ENCODE assay signal across 15 cellular contexts in the genomic region with DNA sequence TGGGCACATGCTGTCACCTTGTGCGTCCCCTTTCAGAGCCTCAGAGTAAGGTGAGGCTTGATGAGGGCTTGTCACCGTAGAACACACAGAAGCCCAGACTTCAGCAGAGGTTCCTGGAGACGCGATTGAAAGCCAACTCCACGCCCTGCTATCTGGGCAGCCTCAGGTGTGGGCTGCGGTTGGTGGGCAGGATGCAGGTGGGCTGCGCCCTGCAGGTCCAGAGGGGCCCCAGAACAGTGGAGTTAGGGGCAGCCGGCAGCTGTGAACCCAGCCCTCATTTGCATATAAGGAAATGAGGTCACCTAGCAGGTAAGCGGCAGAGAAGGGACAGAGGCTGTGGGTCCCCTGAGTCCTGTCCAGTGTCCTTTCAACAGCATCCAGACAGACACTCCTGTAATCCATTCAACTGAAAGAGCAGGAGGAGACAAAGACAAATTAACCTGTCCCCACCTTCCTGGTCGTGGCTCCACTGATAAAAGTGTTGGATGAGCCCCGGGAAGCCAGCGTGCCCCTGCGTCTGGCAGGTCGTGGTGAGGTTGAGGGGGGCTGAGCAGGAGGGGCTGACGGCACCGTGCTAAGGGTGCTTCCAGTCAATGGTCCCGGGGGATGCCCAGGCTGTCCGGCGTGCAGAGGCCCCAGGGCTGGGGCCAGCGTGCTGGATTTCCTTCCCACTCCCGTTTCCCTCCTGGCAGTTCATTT. TPM values are rescaled to one million over a fixed set of nuclear protein-coding genes. Genes with fewer than 3 reads are reported as not detected.
A peak's percentile ranks its signal among the peaks of the same experiment; 100 is the strongest.
DNase-seq lines count a peak whose midpoint lies in the region; ATAC-seq and TF ChIP-seq lines count a peak whose summit lies in the region.
"Had no signal": no experiment of that assay in that cellular context is flagged by ENCODE, and none has a peak within 500 bp of the region (broad histone marks: within the 10 kb centered on the region; RNA-seq: fewer than 3 reads in every experiment).

No MANE protein-coding gene starts in this region.

- intact Hi-C loops in HCT116 (cut with micrococcal nuclease) = no loop called here

- ATAC-seq in HCT116 = no peak
- peak; percentile 40 for ATAC-seq in activated naive CD8-positive, alpha-beta T cell treated with anti-CD3 and anti-CD28 coated beads, Interleukin-2, amount 10 ng/mL, durations not matched to agents 7 days and 5 days (ENCODE audit: low read depth)
- ATAC-seq in memory B cell (ENCODE audit: low read depth) = peak; percentile 63
- ATAC-seq in HG03565 (IDR thresholded peaks at IDR 0.05; ENCODE audit: unreplicated experiment) = no peak
- no peak for ATAC-seq in omental fat pad (ENCODE audit: low FRiP score)
- ATAC-seq: gastroesophageal sphincter had no signal

- H3K4me1 Mint-ChIP-seq in activated naive CD8-positive, alpha-beta T cell treated with anti-CD3 and anti-CD28 coated beads, Interleukin-2, amount 10 ng/mL, durations not matched to agents 7 days and 5 days = peaks cover 10% of the 10 kb centered on the region
- H3K4me1 Mint-ChIP-seq in memory B cell = peaks cover 18% of the 10 kb centered on the region

- no peaks in the 10 kb centered on the region for H3K79me2 ChIP-seq in HCT116 (ENCODE audit: insufficient read depth, low read length)

- H3K9me3 Mint-ChIP-seq in activated naive CD8-positive, alpha-beta T cell treated with anti-CD3 and anti-CD28 coated beads, Interleukin-2, amount 10 ng/mL, durations not matched to agents 7 days and 5 days = no peaks in the 10 kb centered on the region
- no peaks in the 10 kb centered on the region for H3K9me3 Mint-ChIP-seq in memory B cell
- H3K9me3 Mint-ChIP-seq: activated T-helper 2 cell treated with anti-CD3 and anti-CD28 coated beads, Interferon-gamma antibody, Interleukin-2, Interleukin-4, amounts not matched to agents 10 μg/mL and 5 μg/mL and 100 μg/mL, durations not matched to agents 14 hours and 24 hours and 36 hours; natural killer cell had no signal

- peak overlapping the region; percentile 52 for H3K4me3 ChIP-seq in BLaER1
- H3K4me3 ChIP-seq in HCT116 (replicated peaks in 1 of 2; ENCODE audit: low read depth in 1 of 2, low read length in 2 of 2) = peak overlapping the region in 1 of 2 experiments; percentile 54; a peak in 1 of 4 replicates
- H3K4me3 ChIP-seq: gastroesophageal sphincter had no signal

- no peak overlapping the region for H2AFZ ChIP-seq in HCT116 (ENCODE audit: low read depth, low read length, poor library complexity, severe bottlenecking)

- no peaks in the 10 kb centered on the region for H3K9me2 ChIP-seq in HCT116 (ENCODE audit: insufficient read depth)

- H3K27ac ChIP-seq in BLaER1 = peak overlapping the region; percentile 93
- H3K27ac ChIP-seq in HCT116 (ENCODE audit: low read depth, low read length) = peak overlapping the region; percentile 97
- H3K27ac ChIP-seq: gastroesophageal sphincter, HL-60 had no signal

- H3K36me3 ChIP-seq in BLaER1 (no peaks in the 10 kb centered on the region), HCT116 (ENCODE audit: control insufficient read depth in 1 of 2, insufficient read depth in 2 of 2, low read length in 2 of 2) (no peaks in the 10 kb centered on the region)
- H3K36me3 ChIP-seq: gastroesophageal sphincter had no signal

- peak overlapping the region; percentile 98 for H3K4me2 ChIP-seq in BLaER1
- peak overlapping the region; percentile 93 for H3K4me2 ChIP-seq in HCT116 (ENCODE audit: low read length)

- no peaks in the 10 kb centered on the region for H3K9me3 ChIP-seq in BLaER1
- H3K9me3 ChIP-seq in HCT116 (ENCODE audit: control insufficient read depth in 1 of 2, insufficient read depth in 1 of 2, low read depth in 1 of 2, low read length in 2 of 2) = no peaks in the 10 kb centered on the region
- H3K9me3 ChIP-seq: gastroesophageal sphincter had no signal

- RAD21 ChIA-PET in HCT116 (lab: Charles Lee; ENCODE audit: low non-redundant PET in 1 of 2, low total read pairs in 2 of 2, uncharacterized antibody in 2 of 2, unreplicated experiment in 2 of 2) = no interaction called here

- CTCF ChIA-PET in HCT116 (lab: Charles Lee) = interaction anchor here (0.8 to 1.2 kb wide), 2 partner anchors 22 to 23 kb away, joined by 3 read pairs; no protein-coding TSS in a partner anchor

- POLR2A ChIA-PET in HCT116 (lab: Charles Lee) = interaction anchor here (3.0 to 3.6 kb wide), 2 partner anchors 12 to 16 kb away, joined by 13 to 44 read pairs; partner anchors contain the start of gene PHLDA2
- POLR2A ChIA-PET in activated naive CD8-positive, alpha-beta T cell treated with anti-CD3 and anti-CD28 coated beads, Interleukin-2, amount 10 ng/mL, durations not matched to agents 7 days and 5 days (lab: Charles Lee) = interaction anchor here (2.0 kb wide), 1 partner anchor 21 kb away, joined by 4 read pairs; no protein-coding TSS in a partner anchor

- H3K27me3 ChIP-seq in BLaER1 = no peaks in the 10 kb centered on the region
- H3K27me3 ChIP-seq in HCT116 (ENCODE audit: insufficient read depth, low read length) = no peaks in the 10 kb centered on the region

- BruUV-seq in HCT116 (replicated peaks; lab: Mats Ljungman, UMichigan) = no TSS peak

- no peak for TF ChIP-seq RAD21 in HCT116 (IDR thresholded peaks at IDR 0.05; ENCODE audit: low read depth)

- H3K4me1 ChIP-seq in BLaER1 = peaks cover 98% of the 10 kb centered on the region
- peaks cover 49 to 55% of the 10 kb centered on the region in 2 experiments for H3K4me1 ChIP-seq in HCT116 (ENCODE audit: control insufficient read depth in 1 of 2, insufficient read depth in 2 of 2, low read length in 2 of 2)

- TF ChIP-seq CTCF in HCT116 (IDR thresholded peaks at IDR 0.05 in 2 of 3, conservative IDR thresholded peaks at IDR 0.05 in 1 of 3; ENCODE audit: borderline replicate concordance in 1 of 3, insufficient read depth in 1 of 3, low read depth in 2 of 3, low read length in 2 of 3) (no peak), omental fat pad (IDR thresholded peaks at IDR 0.05) (no peak)

- no peak overlapping the region for H3K4me3 Mint-ChIP-seq in activated naive CD8-positive, alpha-beta T cell treated with anti-CD3 and anti-CD28 coated beads, Interleukin-2, amount 10 ng/mL, durations not matched to agents 7 days and 5 days
- H3K4me3 Mint-ChIP-seq in memory B cell = peak overlapping the region; percentile 46
- H3K4me3 Mint-ChIP-seq: natural killer cell had no signal

- no peak overlapping the region for H3K27ac Mint-ChIP-seq in activated naive CD8-positive, alpha-beta T cell treated with anti-CD3 and anti-CD28 coated beads, Interleukin-2, amount 10 ng/mL, durations not matched to agents 7 days and 5 days
- H3K27ac Mint-ChIP-seq in memory B cell = no peak overlapping the region
- H3K27ac Mint-ChIP-seq: activated T-helper 2 cell treated with anti-CD3 and anti-CD28 coated beads, Interferon-gamma antibody, Interleukin-2, Interleukin-4, amounts not matched to agents 10 μg/mL and 5 μg/mL and 100 μg/mL, durations not matched to agents 14 hours and 24 hours and 36 hours had no signal

- no peaks in the 10 kb centered on the region for H3K27me3 Mint-ChIP-seq in activated naive CD8-positive, alpha-beta T cell treated with anti-CD3 and anti-CD28 coated beads, Interleukin-2, amount 10 ng/mL, durations not matched to agents 7 days and 5 days
- H3K27me3 Mint-ChIP-seq in memory B cell = peaks cover 13% of the 10 kb centered on the region

- DNase-seq in HCT116 (ENCODE audit: low read depth, low spot score) = no peak
- no peak for DNase-seq in activated naive CD8-positive, alpha-beta T cell treated with anti-CD3 and anti-CD28 coated beads, Interleukin-2, amount 10 ng/mL, durations not matched to agents 7 days and 5 days
- no peak for DNase-seq in memory B cell (ENCODE audit: low spot score in 2 of 2)
- no peak for DNase-seq in GM03348 (ENCODE audit: low spot score)
- DNase-seq in NCI-H1436 treated with DMSO at 0.1 percent for 48 hours (lab: John Stamatoyannopoulos, UW) = no peak
- DNase-seq in omental fat pad (ENCODE audit: low spot score) = no peak
- DNase-seq: KG1; natural killer cell; NCI-H2171; stimulated activated CD4-positive, alpha-beta T cell treated with anti-CD3 and anti-CD28 coated beads, Interleukin-15, amount 100 ng/mL, for 24 hours had no signal

- H3K36me3 Mint-ChIP-seq in activated naive CD8-positive, alpha-beta T cell treated with anti-CD3 and anti-CD28 coated beads, Interleukin-2, amount 10 ng/mL, durations not matched to agents 7 days and 5 days = no peaks in the 10 kb centered on the region
- no peaks in the 10 kb centered on the region for H3K36me3 Mint-ChIP-seq in memory B cell
- H3K36me3 Mint-ChIP-seq: natural killer cell had no signal

- H3K9ac ChIP-seq in BLaER1 (peak overlapping the region; percentile 74), HCT116 (ENCODE audit: low read length) (peak overlapping the region; percentile 65)

- H4K20me1 ChIP-seq in BLaER1 (no peaks in the 10 kb centered on the region), HCT116 (ENCODE audit: insufficient read depth) (no peaks in the 10 kb centered on the region)

- TF ChIP-seq POLR2A in HCT116 (IDR thresholded peaks at IDR 0.05; ENCODE audit: borderline replicate concordance, extremely low read depth, insufficient read depth, insufficient read length) = no peak

TF ChIP-seq in HCT116, 20 proteins besides CTCF, POLR2A, EP300 and RAD21 (continues in another document):
- TF ChIP-seq SP1 (IDR thresholded peaks at IDR 0.05; ENCODE audit: low read depth) = no peak
- TF ChIP-seq CBX3 (IDR thresholded peaks at IDR 0.05; ENCODE audit: low read depth) = no peak
- TF ChIP-seq TCF7L2 (IDR thresholded peaks at IDR 0.05; ENCODE audit: borderline replicate concordance, extremely low read depth, insufficient read depth, insufficient read length) = no peak
- TF ChIP-seq POLR2AphosphoS5 (IDR thresholded peaks at IDR 0.05; ENCODE audit: low read depth, low read length) = no peak
- TF ChIP-seq ZFX (IDR thresholded peaks at IDR 0.05) = no peak
- TF ChIP-seq ZNF274 (IDR thresholded peaks at IDR 0.05; ENCODE audit: low read depth, low read length) = no peak
- TF ChIP-seq EGR1 (IDR thresholded peaks at IDR 0.05; ENCODE audit: low read depth) = no peak

RNA-seq across cellular contexts. Expression of gene PHLDA2, which starts 15.3 kb away (rescaled TPM):
- total RNA-seq in HCT116 (2021; ENCODE audit: unreplicated experiment) = 309 TPM
- 446 and 495 TPM in 2 replicates for polyA plus RNA-seq in HCT116 (2012)
- total RNA-seq in activated naive CD8-positive, alpha-beta T cell treated with anti-CD3 and anti-CD28 coated beads, Interleukin-2, amount 10 ng/mL, durations not matched to agents 7 days and 5 days = under 1 TPM; 0.55 to 0.65 TPM
- total RNA-seq in omental fat pad = 10 to 100 TPM in 1 of 4 donors, 1 to 10 TPM in 2, not detected in 1; 3.8 to 10.2 (median 7.1) TPM

RNA-seq across cellular contexts. Expression of gene CDKN1C, which starts 28.4 kb away (rescaled TPM):
- total RNA-seq in HCT116 (2021; ENCODE audit: unreplicated experiment) = 24.0 TPM
- polyA plus RNA-seq in HCT116 (2012) = 15.9 and 22.3 TPM in 2 replicates
- total RNA-seq in activated naive CD8-positive, alpha-beta T cell treated with anti-CD3 and anti-CD28 coated beads, Interleukin-2, amount 10 ng/mL, durations not matched to agents 7 days and 5 days = 1 to 10 TPM; 2.9 to 3.1 TPM
- total RNA-seq in omental fat pad = 100 to 1,000 TPM; 111 to 314 (median 138) TPM

Comparison
In these comparisons a context has a peak if more than half of its experiments do, and no peak if none do; other contexts are left out.
1. ATAC-seq: peak in activated naive CD8-positive, alpha-beta T cell treated with anti-CD3 and anti-CD28 coated beads, Interleukin-2, amount 10 ng/mL, durations not matched to agents 7 days and 5 days (single experiment) and memory B cell (single experiment); none in HCT116 (single experiment), HG03565 (single experiment) and omental fat pad (single experiment).
2. RNA of gene PHLDA2, which starts 15.3 kb away (total RNA-seq): 309 TPM in HCT116 (single experiment); 3.8 to 10.2 TPM in omental fat pad and 0.55 to 0.65 TPM in activated naive CD8-positive, alpha-beta T cell treated with anti-CD3 and anti-CD28 coated beads, Interleukin-2, amount 10 ng/mL, durations not matched to agents 7 days and 5 days; every median in the first group is over 10 times any median in the second.